In the genomic region with DNA sequence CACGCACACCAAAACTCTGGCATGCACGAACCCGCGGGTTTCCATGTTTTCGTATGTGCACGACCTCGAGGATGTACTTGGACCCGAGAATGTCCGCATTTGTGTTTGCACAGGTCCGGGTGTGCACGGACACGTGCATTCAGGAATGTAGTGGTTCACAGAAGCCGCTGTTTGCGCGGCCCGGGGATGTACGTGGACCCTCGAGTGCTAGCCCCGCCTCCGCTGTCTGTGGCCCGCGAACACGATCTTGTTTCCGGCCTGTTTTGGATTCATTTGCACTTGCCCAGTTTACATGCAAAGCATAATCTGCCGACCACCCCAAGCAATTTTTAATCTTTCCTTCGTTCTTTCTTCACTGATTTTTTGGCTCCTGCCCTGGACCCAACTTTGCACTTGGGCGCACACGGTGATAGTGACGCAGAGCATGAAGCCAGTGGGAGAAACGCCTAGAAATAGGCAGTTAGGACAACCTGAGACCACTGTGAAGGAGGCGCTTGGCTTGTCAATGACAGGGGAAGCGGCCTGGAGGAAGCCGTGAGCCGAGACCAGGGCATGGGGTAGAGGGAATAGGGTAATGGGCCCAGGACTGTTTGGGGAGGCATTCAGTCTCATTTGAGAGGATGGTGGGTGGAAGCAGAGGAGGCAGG, we compare ENCODE assay signal across 7 cellular contexts. TPM values are rescaled to one million over a fixed set of nuclear protein-coding genes. Genes with fewer than 3 reads are reported as not detected.
DNase-seq lines count a peak whose midpoint lies in the region; ATAC-seq, FAIRE-seq and TF ChIP-seq lines count a peak whose summit lies in the region.

No MANE protein-coding gene starts in this region.

- H3K27ac ChIP-seq in kidney (ENCODE audit: low read depth in 2 of 2, low read length in 2 of 2) (peak overlapping the region; percentile 68 to 76), subcutaneous abdominal adipose tissue (ENCODE audit: low read depth, low read length) (peak overlapping the region; percentile 79)

- H3K9me3 ChIP-seq in kidney (ENCODE audit: control insufficient read depth in 1 of 2, low read length in 2 of 2) (no peaks in the 10 kb centered on the region), subcutaneous abdominal adipose tissue (ENCODE audit: control insufficient read depth in 5 of 5, low read length in 5 of 5) (no peaks in the 10 kb centered on the region)

- no peaks in the 10 kb centered on the region for H3K9me3 Mint-ChIP-seq in HFFc6
- H3K9me3 Mint-ChIP-seq in activated naive CD8-positive, alpha-beta T cell (ENCODE audit: low read depth) = no peaks in the 10 kb centered on the region

- H3K27me3 ChIP-seq in subcutaneous abdominal adipose tissue (ENCODE audit: control insufficient read depth in 5 of 5, insufficient read depth in 4 of 5, low read length in 5 of 5) = no peaks in the 10 kb centered on the region

- H3K4me3 ChIP-seq in kidney (ENCODE audit: low read length in 2 of 2) (peak overlapping the region; percentile 59 to 71), subcutaneous abdominal adipose tissue (ENCODE audit: low read depth in 1 of 5, low read length in 5 of 5) (peak overlapping the region; percentile 64 to 79 (median 70))

- H3K27me3 Mint-ChIP-seq in HFFc6 (ENCODE audit: insufficient read depth) = no peaks in the 10 kb centered on the region; the same call in 1 of the 2 replicates
- no peaks in the 10 kb centered on the region for H3K27me3 Mint-ChIP-seq in activated naive CD8-positive, alpha-beta T cell

- no peak for FAIRE-seq in kidney (lab: Jason Lieb, UNC)

- H3K4me3 Mint-ChIP-seq in HFFc6 = peak overlapping the region; percentile 43; the same call in 1 of the 2 replicates
- peak overlapping the region; percentile 73 for H3K4me3 Mint-ChIP-seq in activated naive CD8-positive, alpha-beta T cell

- peak overlapping the region; percentile 38 for H3K27ac Mint-ChIP-seq in HFFc6
- H3K27ac Mint-ChIP-seq in activated naive CD8-positive, alpha-beta T cell = peak overlapping the region; percentile 94

- peaks cover 20% of the 10 kb centered on the region for H3K4me1 Mint-ChIP-seq in HFFc6 (ENCODE audit: low read depth)
- H3K4me1 Mint-ChIP-seq in activated naive CD8-positive, alpha-beta T cell (ENCODE audit: low read depth) = peaks cover 20% of the 10 kb centered on the region

- no peak for TF ChIP-seq CTCF in HFFc6 (IDR thresholded peaks at IDR 0.05)
- TF ChIP-seq CTCF in kidney (IDR thresholded peaks at IDR 0.05; ENCODE audit: borderline replicate concordance, extremely low read depth, insufficient read depth) = no peak
- no peak for TF ChIP-seq CTCF in omental fat pad (IDR thresholded peaks at IDR 0.05)

- intact Hi-C loops in kidney (cut with DNase I) = loop anchor here (10.0 kb wide), 1 partner anchor 48 kb away; no protein-coding TSS in a partner anchor

- H3K9ac ChIP-seq in kidney (ENCODE audit: low read length in 2 of 2) = peak overlapping the region in 1 of 2 donors; percentile 17
- no peak overlapping the region for H3K9ac ChIP-seq in subcutaneous abdominal adipose tissue (ENCODE audit: low read length in 5 of 5)

- peaks cover 3 to 16% of the 10 kb centered on the region in 2 donors for H3K4me1 ChIP-seq in kidney (ENCODE audit: control insufficient read depth in 1 of 2, insufficient read depth in 1 of 2, low read depth in 1 of 2, low read length in 2 of 2)
- peaks cover 3 to 50% (median 47%) of the 10 kb centered on the region in 5 donors for H3K4me1 ChIP-seq in subcutaneous abdominal adipose tissue (ENCODE audit: control insufficient read depth in 5 of 5, insufficient read depth in 5 of 5, low read length in 5 of 5)

- no peak for ATAC-seq in HG03045 (IDR thresholded peaks at IDR 0.05; ENCODE audit: unreplicated experiment)
- no peak for ATAC-seq in left lobe of liver
- no peak for ATAC-seq in omental fat pad (ENCODE audit: low FRiP score)

- DNase-seq in HFFc6 (no peak), kidney (no peak), left lobe of liver (ENCODE audit: low spot score) (no peak), omental fat pad (ENCODE audit: low spot score) (no peak)

- H3K36me3 ChIP-seq in kidney (ENCODE audit: control insufficient read depth in 1 of 2, insufficient read depth in 2 of 2, low read length in 2 of 2) = no peaks in the 10 kb centered on the region
- no peaks in the 10 kb centered on the region for H3K36me3 ChIP-seq in subcutaneous abdominal adipose tissue (ENCODE audit: control insufficient read depth in 5 of 5, insufficient read depth in 5 of 5, low read length in 5 of 5)

- H3K36me3 Mint-ChIP-seq in HFFc6 (ENCODE audit: low read depth) = peaks cover 6% of the 10 kb centered on the region; the same call in 1 of the 2 replicates
- peaks cover 2% of the 10 kb centered on the region for H3K36me3 Mint-ChIP-seq in activated naive CD8-positive, alpha-beta T cell

RNA-seq across cellular contexts. Expression of a gene that starts 45.4 kb away (rescaled TPM):
- 100 to 1,000 TPM; 467 to 853 (median 787) TPM for total RNA-seq in HFFc6 (2021; fragmentation: NEBNext Ultra II Directional; extraction: Animal tissue kit (Norgen Biotek cat#: 25700))
- total RNA-seq in kidney (1,173 TPM), left lobe of liver (213 TPM), omental fat pad (1,000 to 10,000 TPM in 1 of 4 donors, 100 to 1,000 TPM in 3; 757 to 1,307 (median 926) TPM)
- 825 TPM for polyA plus RNA-seq in kidney (ENCODE audit: insufficient read depth, low read depth, low replicate concordance)
